In genomic region chr1:100184536-100184935, GRCh38 we compare ENCODE assay signal across 11 cellular contexts. TPM values are rescaled to one million over a fixed set of nuclear protein-coding genes. Genes with fewer than 3 reads are reported as not detected.
DNase-seq lines count a peak whose midpoint lies in the region; ATAC-seq and TF ChIP-seq lines count a peak whose summit lies in the region.
"Had no signal": no experiment of that assay in that cellular context is flagged by ENCODE, and none has a peak within 500 bp of the region (broad histone marks: within the 10 kb centered on the region; RNA-seq: fewer than 3 reads in every experiment).

No MANE protein-coding gene starts in this region.

- H3K4me3 Mint-ChIP-seq in naive B cell = no peak overlapping the region
- H3K4me3 Mint-ChIP-seq: activated T-helper 1 cell treated with anti-CD3 and anti-CD28 coated beads, Interleukin-12 subunit alpha, Interleukin-12 subunit beta, Interleukin-2, Interleukin-4 antibody, amounts not matched to agents 30 ng/mL and 10 ng/mL and 1 ng/mL, durations not matched to agents 14 hours and 24 hours and 36 hours had no signal

- POLR2A ChIA-PET in GM10248 (lab: Yijun Ruan, JAX) = no interaction called here

- peak; percentile 89 for ATAC-seq in HG02759 (IDR thresholded peaks at IDR 0.05; ENCODE audit: unreplicated experiment)
- peak; percentile 99 to 100 for ATAC-seq in naive B cell (ENCODE audit: low read depth in 2 of 2)

- CTCF ChIA-PET in GM10248 (lab: Yijun Ruan, JAX) = interaction anchor here (1.0 to 2.0 kb wide), 3 partner anchors 14 to 21 kb away, joined by 3 to 6 read pairs (median 3); no protein-coding TSS in a partner anchor

- H3K36me3 Mint-ChIP-seq in naive B cell = no peaks in the 10 kb centered on the region

- DNase-seq in SIG-M5 treated with dmso at 0.1 percent for 504 hours (lab: John Stamatoyannopoulos, UW; ENCODE audit: unreplicated experiment) = peak; percentile 30
- no peak for DNase-seq in SIG-M5 (lab: John Stamatoyannopoulos, UW)
- DNase-seq in Kasumi-1 (lab: John Stamatoyannopoulos, UW) = peak; percentile 81 to 84
- DNase-seq in naive B cell = peak; percentile 66
- no peak for DNase-seq in NCI-H1436 treated with DMSO at 0.1 percent for 48 hours (lab: John Stamatoyannopoulos, UW)
- no peak for DNase-seq in NCI-H2227 (lab: John Stamatoyannopoulos, UW; ENCODE audit: unreplicated experiment)
- no peak for DNase-seq in GM10248 (ENCODE audit: extremely low spot score)
- DNase-seq: NCI-H187, upper lobe of left lung had no signal

- H3K4me1 Mint-ChIP-seq in naive B cell = peaks cover 7 to 17% (median 9%) of the 10 kb centered on the region in 3 donors

- no peak for TF ChIP-seq CTCF in GM10248 (IDR thresholded peaks at IDR 0.05; ENCODE audit: control extremely low read depth, extremely low read depth, low read depth, missing control alignments)

- H3K9me3 Mint-ChIP-seq in naive B cell = no peaks in the 10 kb centered on the region
- H3K9me3 Mint-ChIP-seq: activated T-helper 1 cell treated with anti-CD3 and anti-CD28 coated beads, Interleukin-12 subunit alpha, Interleukin-12 subunit beta, Interleukin-2, Interleukin-4 antibody, amounts not matched to agents 30 ng/mL and 10 ng/mL and 1 ng/mL, durations not matched to agents 14 hours and 24 hours and 36 hours had no signal

- peak overlapping the region; percentile 44 to 93 (median 66) for H3K27ac Mint-ChIP-seq in naive B cell
- H3K27ac Mint-ChIP-seq: activated T-helper 1 cell treated with anti-CD3 and anti-CD28 coated beads, Interleukin-12 subunit alpha, Interleukin-12 subunit beta, Interleukin-2, Interleukin-4 antibody, amounts not matched to agents 30 ng/mL and 10 ng/mL and 1 ng/mL, durations not matched to agents 14 hours and 24 hours and 36 hours had no signal

- no peaks in the 10 kb centered on the region for H3K27me3 Mint-ChIP-seq in naive B cell

RNA-seq across cellular contexts. Expression of gene LRRC39, which starts 6.5 kb away (rescaled TPM):
- under 1 TPM in 1 of 6 donors, not detected in 5; 0.69 TPM for polyA plus RNA-seq in naive B cell (ENCODE audit: low read depth in 6 of 6)

RNA-seq across cellular contexts. Expression of gene TRMT13, which starts 51.6 kb away (rescaled TPM):
- polyA plus RNA-seq in naive B cell (ENCODE audit: low read depth in 6 of 6) = 10 to 100 TPM in 5 of 6 donors, 1 to 10 TPM in 1; 4.1 to 17.8 (median 13.4) TPM

RNA-seq across cellular contexts. Expression of gene SASS6, which starts 51.8 kb away (rescaled TPM):
- polyA plus RNA-seq in naive B cell (ENCODE audit: low read depth in 6 of 6) = 1 to 10 TPM; 2.4 to 4.0 (median 3.0) TPM

Comparison
In these comparisons a context has a peak if more than half of its experiments do, and no peak if none do; other contexts are left out.
1. DNase-seq: peak in SIG-M5 treated with dmso at 0.1 percent for 504 hours (single experiment), Kasumi-1 (2 of 2) and naive B cell (single experiment); none in SIG-M5 (single experiment), NCI-H1436 treated with DMSO at 0.1 percent for 48 hours (single experiment), NCI-H2227 (single experiment) and GM10248 (single experiment).